13 cellular contexts compared by ENCODE assay signal in genomic region chr22:37015587-37015878, GRCh38.
"Had no signal": no experiment of that assay in that cellular context is flagged by ENCODE, and none has a peak within 500 bp of the region (broad histone marks: within the 10 kb centered on the region; RNA-seq: fewer than 3 reads in every experiment).

No MANE protein-coding gene starts in this region.

- H3K9ac ChIP-seq: neural progenitor cell had no signal

- H2AFZ ChIP-seq: neural progenitor cell had no signal

- H3K4me2 ChIP-seq: neural progenitor cell had no signal

- H3K9me3 ChIP-seq: left ventricle myocardium inferior, pancreas, tibial nerve, vagina had no signal

- H3K9me3 Mint-ChIP-seq: activated naive CD4-positive, alpha-beta T cell treated with anti-CD3 and anti-CD28 coated beads, Interleukin-2, amount 10 ng/mL, durations not matched to agents 7 days and 5 days; activated T-helper 2 cell treated with anti-CD3 and anti-CD28 coated beads, Interferon-gamma antibody, Interleukin-2, Interleukin-4, amounts not matched to agents 10 μg/mL and 5 μg/mL and 100 μg/mL, durations not matched to agents 14 hours and 24 hours and 36 hours; memory B cell; neural progenitor cell; stimulated activated effector memory CD8-positive, alpha-beta T cell treated with anti-CD3 and anti-CD28 coated beads, Interleukin-12 subunit alpha, Interleukin-12 subunit beta, amount 100 ng/mL, for 72 hours had no signal

- H3K27ac Mint-ChIP-seq: activated naive CD4-positive, alpha-beta T cell treated with anti-CD3 and anti-CD28 coated beads, Interleukin-2, amount 10 ng/mL, durations not matched to agents 7 days and 5 days; activated T-helper 2 cell treated with anti-CD3 and anti-CD28 coated beads, Interferon-gamma antibody, Interleukin-2, Interleukin-4, amounts not matched to agents 10 μg/mL and 5 μg/mL and 100 μg/mL, durations not matched to agents 14 hours and 24 hours and 36 hours; memory B cell; stimulated activated effector memory CD8-positive, alpha-beta T cell treated with anti-CD3 and anti-CD28 coated beads, Interleukin-12 subunit alpha, Interleukin-12 subunit beta, amount 100 ng/mL, for 72 hours had no signal

- FAIRE-seq: astrocyte, pancreas had no signal

- H3K27ac ChIP-seq: left ventricle myocardium inferior, neural progenitor cell, pancreas, vagina had no signal

- H3K27me3 Mint-ChIP-seq: memory B cell had no signal

- DNase-seq: activated CD4-positive, CD25-positive, alpha-beta regulatory T cell treated with anti-CD3 and anti-CD28 coated beads, Interleukin-2, amount 50 U/mL, for 72 hours; activated naive CD4-positive, alpha-beta T cell treated with anti-CD3 and anti-CD28 coated beads, Interleukin-2, amount 10 ng/mL, durations not matched to agents 7 days and 5 days; islet precursor cell; left ventricle myocardium inferior; pancreas had no signal

- H3K4me3 Mint-ChIP-seq: activated naive CD4-positive, alpha-beta T cell treated with anti-CD3 and anti-CD28 coated beads, Interleukin-2, amount 10 ng/mL, durations not matched to agents 7 days and 5 days; memory B cell; stimulated activated effector memory CD8-positive, alpha-beta T cell treated with anti-CD3 and anti-CD28 coated beads, Interleukin-12 subunit alpha, Interleukin-12 subunit beta, amount 100 ng/mL, for 72 hours had no signal

- H3K27me3 ChIP-seq: neural progenitor cell, pancreas, tibial nerve, vagina had no signal

- H3K36me3 ChIP-seq: neural progenitor cell, pancreas had no signal

- H3K36me3 Mint-ChIP-seq: memory B cell; stimulated activated effector memory CD8-positive, alpha-beta T cell treated with anti-CD3 and anti-CD28 coated beads, Interleukin-12 subunit alpha, Interleukin-12 subunit beta, amount 100 ng/mL, for 72 hours had no signal

- H3K4me1 Mint-ChIP-seq: stimulated activated effector memory CD8-positive, alpha-beta T cell treated with anti-CD3 and anti-CD28 coated beads, Interleukin-12 subunit alpha, Interleukin-12 subunit beta, amount 100 ng/mL, for 72 hours had no signal

- ATAC-seq: esophagus mucosa; pancreas; stimulated activated effector memory CD8-positive, alpha-beta T cell treated with anti-CD3 and anti-CD28 coated beads, Interleukin-12 subunit alpha, Interleukin-12 subunit beta, amount 100 ng/mL, for 72 hours had no signal

- H3K4me3 ChIP-seq: left ventricle myocardium inferior, neural progenitor cell, pancreas, tibial nerve, vagina had no signal
